ENCODE assay signal across 8 cellular contexts in genomic region chr5:9545301-9545958, GRCh38. TPM values are rescaled to one million over a fixed set of nuclear protein-coding genes. Genes with fewer than 3 reads are reported as not detected.
DNase-seq lines count a peak whose midpoint lies in the region; ATAC-seq and TF ChIP-seq lines count a peak whose summit lies in the region.

No MANE protein-coding gene starts in this region.

- H3K36me3 Mint-ChIP-seq in chondrocyte (ENCODE audit: low read depth): peaks cover 12% of the 10 kb centered on the region

- TF ChIP-seq POLR2A in vagina (IDR thresholded peaks at IDR 0.05): no peak

- H3K4me1 ChIP-seq in lower lobe of right lung (peaks cover 6% of the 10 kb centered on the region), vagina (peaks cover 24% of the 10 kb centered on the region)

- ATAC-seq in Right ventricle myocardium inferior (peak; percentile 4), lower lobe of right lung (peak; percentile 17 to 23), GM18498 (IDR thresholded peaks at IDR 0.05; ENCODE audit: unreplicated experiment) (no peak)

- no peaks in the 10 kb centered on the region for H3K9me3 ChIP-seq in lower lobe of right lung
- no peaks in the 10 kb centered on the region for H3K9me3 ChIP-seq in vagina

- H3K27ac Mint-ChIP-seq in chondrocyte (ENCODE audit: unreplicated experiment): peak overlapping the region; percentile 69

- H3K27ac ChIP-seq in lower lobe of right lung: peak overlapping the region; percentile 67
- peak overlapping the region; percentile 81 for H3K27ac ChIP-seq in vagina

- peak overlapping the region; percentile 71 for H3K4me3 ChIP-seq in lower lobe of right lung
- H3K4me3 ChIP-seq in vagina: peak overlapping the region; percentile 77 to 86

- H3K9me3 Mint-ChIP-seq in chondrocyte (ENCODE audit: low read depth): no peaks in the 10 kb centered on the region

- H3K27me3 ChIP-seq in lower lobe of right lung (ENCODE audit: low read depth): peaks cover 18% of the 10 kb centered on the region
- H3K27me3 ChIP-seq in vagina: no peaks in the 10 kb centered on the region

- peaks cover 18% of the 10 kb centered on the region for H3K36me3 ChIP-seq in lower lobe of right lung
- peaks cover 0 to 7% of the 10 kb centered on the region in 2 donors for H3K36me3 ChIP-seq in vagina

- peaks cover 56% of the 10 kb centered on the region for H3K4me1 Mint-ChIP-seq in chondrocyte (ENCODE audit: low read depth)

- H3K4me3 Mint-ChIP-seq in chondrocyte (ENCODE audit: unreplicated experiment): peak overlapping the region; percentile 92

- peak; percentile 71 for DNase-seq in Right ventricle myocardium inferior (ENCODE audit: missing footprints)
- no peak for DNase-seq in cardiac septum (ENCODE audit: low spot score)
- peak; percentile 96 for DNase-seq in chondrocyte (ENCODE audit: low spot score)
- DNase-seq in lower lobe of right lung: peak; percentile 49
- DNase-seq in vagina (ENCODE audit: extremely low spot score in 2 of 2): no peak
- DNase-seq in DMS 273 (lab: John Stamatoyannopoulos, UW; ENCODE audit: unreplicated experiment): no peak
- DNase-seq in NCI-H2171 treated with DMSO at 0.1 percent for 48 hours (lab: John Stamatoyannopoulos, UW): no peak

- no peaks in the 10 kb centered on the region for H3K27me3 Mint-ChIP-seq in chondrocyte (ENCODE audit: low read depth)

- TF ChIP-seq CTCF in chondrocyte (IDR thresholded peaks at IDR 0.05) (no peak), lower lobe of right lung (IDR thresholded peaks at IDR 0.05) (no peak), vagina (IDR thresholded peaks at IDR 0.05) (no peak)

- intact Hi-C loops in Right ventricle myocardium inferior (cut with DNase I) (loop anchor here (2.0 to 10.0 kb wide), 2 partner anchors 91 to 257 kb away; no protein-coding TSS in a partner anchor), cardiac septum (cut with DNase I) (loop anchor here (2.0 to 10.0 kb wide), 5 partner anchors 31 to 391 kb away; no protein-coding TSS in a partner anchor), lower lobe of right lung (cut with DNase I) (no loop called here), vagina (cut with DNase I) (loop anchor here (2.0 kb wide), 1 partner anchor 263 kb away; no protein-coding TSS in a partner anchor)

RNA-seq across cellular contexts. Expression of gene SEMA5A, which starts 0.4 kb away (rescaled TPM):
- total RNA-seq in Right ventricle myocardium inferior (28.6 TPM), cardiac septum (75.8 TPM), chondrocyte (81.2 to 249 TPM (median 239 TPM) in 3 replicates), lower lobe of right lung (29.3 TPM), vagina (9.3 TPM)

Comparison
In these comparisons a context has a peak if more than half of its experiments do, and no peak if none do; other contexts are left out.
1. DNase-seq: peak in Right ventricle myocardium inferior (single experiment), chondrocyte (single experiment) and lower lobe of right lung (single experiment); none in cardiac septum (single experiment), vagina (0 of 2), DMS 273 (single experiment) and NCI-H2171 treated with DMSO at 0.1 percent for 48 hours (single experiment).